ENCODE assay signal across 9 cellular contexts in the genomic region with DNA sequence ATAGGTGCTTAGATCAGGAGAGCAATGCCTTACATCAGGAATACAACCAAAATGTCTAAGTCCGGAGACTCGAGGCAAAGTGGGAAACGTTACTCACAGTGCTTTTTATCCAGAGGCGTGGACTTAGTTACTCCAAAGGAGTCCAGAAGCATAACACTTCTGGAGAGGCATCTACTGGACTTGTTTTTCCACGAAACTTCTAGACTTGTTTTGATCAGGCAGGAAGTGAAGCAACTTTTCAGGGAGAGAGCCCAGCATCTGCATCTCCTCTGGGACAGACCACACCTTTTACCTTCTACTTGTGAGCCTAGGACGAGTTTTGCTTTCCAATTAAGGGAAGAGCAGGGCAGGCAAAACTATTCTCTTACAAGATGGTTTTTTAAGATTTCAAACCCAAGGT. TPM values are rescaled to one million over a fixed set of nuclear protein-coding genes. Genes with fewer than 3 reads are reported as not detected.
DNase-seq lines count a peak whose midpoint lies in the region; ATAC-seq and TF ChIP-seq lines count a peak whose summit lies in the region.
"Had no signal": no experiment of that assay in that cellular context is flagged by ENCODE, and none has a peak within 500 bp of the region (broad histone marks: within the 10 kb centered on the region; RNA-seq: fewer than 3 reads in every experiment).

No MANE protein-coding gene starts in this region.

- no peak overlapping the region for H3K9ac ChIP-seq in BLaER1 treated with 17β-estradiol and CSF1 and Interleukin-3, amounts not matched to agents 10 nM and 100 nM
- H3K9ac ChIP-seq in KMS-11 = no peak overlapping the region

- no peak overlapping the region for H3K27ac Mint-ChIP-seq in central memory CD8-positive, alpha-beta T cell (ENCODE audit: low read depth)
- H3K27ac Mint-ChIP-seq in naive B cell = no peak overlapping the region

- H3K36me3 Mint-ChIP-seq in central memory CD8-positive, alpha-beta T cell (ENCODE audit: insufficient read depth) = peaks cover 3% of the 10 kb centered on the region
- no peaks in the 10 kb centered on the region for H3K36me3 Mint-ChIP-seq in naive B cell

- no peak overlapping the region for H3K27ac ChIP-seq in BLaER1 treated with 17β-estradiol and CSF1 and Interleukin-3, amounts not matched to agents 10 nM and 100 nM
- no peak overlapping the region for H3K27ac ChIP-seq in KMS-11

- no peak for ATAC-seq in central memory CD8-positive, alpha-beta T cell (replicated peaks; ENCODE audit: extremely low read depth, poor library complexity, severe bottlenecking)
- ATAC-seq in naive B cell (ENCODE audit: low read depth in 2 of 2) = no peak
- ATAC-seq in GM18511 (IDR thresholded peaks at IDR 0.05; ENCODE audit: unreplicated experiment) = no peak
- no peak for ATAC-seq in HG02884 (IDR thresholded peaks at IDR 0.05; ENCODE audit: unreplicated experiment)

- H3K9me3 Mint-ChIP-seq in central memory CD8-positive, alpha-beta T cell = no peaks in the 10 kb centered on the region
- H3K9me3 Mint-ChIP-seq in naive B cell = no peaks in the 10 kb centered on the region

- peaks cover 12 to 51% (median 14%) of the 10 kb centered on the region in 10 experiments; a peak in 17 of 20 replicates for H3K4me1 ChIP-seq in BLaER1 treated with 17β-estradiol and CSF1 and Interleukin-3, amounts not matched to agents 10 nM and 100 nM
- H3K4me1 ChIP-seq in KMS-11 (ENCODE audit: low read depth, poor library complexity, severe bottlenecking) = peaks cover 29% of the 10 kb centered on the region

- H4K20me1 ChIP-seq in BLaER1 treated with 17β-estradiol and CSF1 and Interleukin-3, amounts not matched to agents 10 nM and 100 nM = peaks cover 0 to 42% (median 11%) of the 10 kb centered on the region in 11 experiments; a peak in 13 of 22 replicates
- H4K20me1 ChIP-seq in KMS-11 (ENCODE audit: insufficient read depth) = no peaks in the 10 kb centered on the region

- peak overlapping the region in 6 of 11 experiments; percentile 75 to 95 (median 86); a peak in 4 of 22 replicates for H3K4me2 ChIP-seq in BLaER1 treated with 17β-estradiol and CSF1 and Interleukin-3, amounts not matched to agents 10 nM and 100 nM
- H3K4me2 ChIP-seq in KMS-11 = peak overlapping the region; percentile 91

- peak overlapping the region; percentile 91 for H2AFZ ChIP-seq in KMS-11 (ENCODE audit: low read depth)

- no peak overlapping the region; a peak in 1 of 20 replicates for H3K4me3 ChIP-seq in BLaER1 treated with 17β-estradiol and CSF1 and Interleukin-3, amounts not matched to agents 10 nM and 100 nM
- no peak overlapping the region for H3K4me3 ChIP-seq in KMS-11 (IDR thresholded peaks at IDR 0.05; ENCODE audit: insufficient read depth, low read depth, low read length)

- no peaks in the 10 kb centered on the region for H3K79me2 ChIP-seq in KMS-11 (ENCODE audit: insufficient read depth, low read depth)

- no peak for TF ChIP-seq CTCF in KMS-11 (conservative IDR thresholded peaks at IDR 0.05; ENCODE audit: low read depth, low read length)

- peaks cover 43 to 64% (median 53%) of the 10 kb centered on the region in 11 experiments for H3K27me3 ChIP-seq in BLaER1 treated with 17β-estradiol and CSF1 and Interleukin-3, amounts not matched to agents 10 nM and 100 nM
- H3K27me3 ChIP-seq in KMS-11 (ENCODE audit: insufficient read depth, low read depth) = no peaks in the 10 kb centered on the region

- no peak for DNase-seq in central memory CD8-positive, alpha-beta T cell (ENCODE audit: low spot score in 2 of 2)
- DNase-seq in naive B cell (no peak), NCI-H748 (lab: John Stamatoyannopoulos, UW; ENCODE audit: unreplicated experiment) (no peak), NOMO-1 treated with DMSO at 0.1 percent for 48 hours (lab: John Stamatoyannopoulos, UW; ENCODE audit: unreplicated experiment) (no peak)
- DNase-seq: NCI-H2029 treated with DMSO at 0.1 percent for 48 hours had no signal

- H3K4me1 Mint-ChIP-seq in central memory CD8-positive, alpha-beta T cell = peaks cover 32% of the 10 kb centered on the region
- peaks cover 19 to 35% (median 33%) of the 10 kb centered on the region in 3 donors for H3K4me1 Mint-ChIP-seq in naive B cell

- H3K9me3 ChIP-seq in BLaER1 treated with 17β-estradiol and CSF1 and Interleukin-3, amounts not matched to agents 10 nM and 100 nM (replicated peaks in 1 of 11) = no peaks in the 10 kb centered on the region

- peak overlapping the region; percentile 73 for H3K4me3 Mint-ChIP-seq in central memory CD8-positive, alpha-beta T cell
- peak overlapping the region; percentile 76 to 88 (median 82) for H3K4me3 Mint-ChIP-seq in naive B cell

- no peaks in the 10 kb centered on the region for H3K36me3 ChIP-seq in BLaER1 treated with 17β-estradiol and CSF1 and Interleukin-3, amounts not matched to agents 10 nM and 100 nM
- H3K36me3 ChIP-seq in KMS-11 (ENCODE audit: insufficient read depth) = no peaks in the 10 kb centered on the region

- H3K27me3 Mint-ChIP-seq in central memory CD8-positive, alpha-beta T cell = peaks cover 34% of the 10 kb centered on the region
- H3K27me3 Mint-ChIP-seq in naive B cell = peaks cover 32 to 42% (median 40%) of the 10 kb centered on the region in 3 donors

RNA-seq across cellular contexts. Expression of gene TJP2, which starts 1.2 kb away (rescaled TPM):
- polyA plus RNA-seq in naive B cell (ENCODE audit: low read depth in 6 of 6) = 1 to 10 TPM in 1 of 6 donors, under 1 TPM in 4, not detected in 1; 0.35 to 1.5 (median 0.52) TPM
